In genomic region chr15:63512148-63512547, GRCh38 we compare ENCODE assay signal across 23 cellular contexts. TPM values are rescaled to one million over a fixed set of nuclear protein-coding genes. Genes with fewer than 3 reads are reported as not detected.
DNase-seq lines count a peak whose midpoint lies in the region; ATAC-seq and TF ChIP-seq lines count a peak whose summit lies in the region.
"Had no signal": no experiment of that assay in that cellular context is flagged by ENCODE, and none has a peak within 500 bp of the region (broad histone marks: within the 10 kb centered on the region; RNA-seq: fewer than 3 reads in every experiment).

No MANE protein-coding gene starts in this region.

- no peaks in the 10 kb centered on the region for H3K36me3 ChIP-seq in CD8-positive, alpha-beta T cell (ENCODE audit: insufficient read depth, low read length)
- H3K36me3 ChIP-seq in A673 (ENCODE audit: insufficient read depth, low read length, poor library complexity, severe bottlenecking): no peaks in the 10 kb centered on the region
- H3K36me3 ChIP-seq: breast epithelium, heart left ventricle, left ventricle myocardium inferior, right atrium auricular region had no signal

- ATAC-seq in activated CD8-positive, alpha-beta T cell treated with anti-CD3 and anti-CD28 coated beads for 36 hours: no peak
- ATAC-seq in activated CD8-positive, alpha-beta T cell treated with anti-CD3 and anti-CD28 coated beads, Interleukin-2, amount 10 ng/mL, durations not matched to agents 7 days and 5 days: no peak
- no peak for ATAC-seq in CD8-positive, alpha-beta T cell
- no peak for ATAC-seq in natural killer cell treated with Interleukin-12 subunit alpha and Interleukin-12 subunit beta and Interleukin-15 and Interleukin-18, amount 100 ng/mL, for 72 hours
- ATAC-seq: heart left ventricle had no signal

- TF ChIP-seq CTCF in activated CD8-positive, alpha-beta T cell treated with anti-CD3 and anti-CD28 coated beads for 36 hours (IDR thresholded peaks at IDR 0.05): no peak
- no peak for TF ChIP-seq CTCF in CD8-positive, alpha-beta T cell (IDR thresholded peaks at IDR 0.05)
- no peak for TF ChIP-seq CTCF in A673 (conservative IDR thresholded peaks at IDR 0.05; ENCODE audit: low read depth, low read length)

- H3K4me1 ChIP-seq in CD8-positive, alpha-beta T cell (ENCODE audit: insufficient read depth, low read length): peaks cover 96% of the 10 kb centered on the region
- peaks cover 73% of the 10 kb centered on the region for H3K4me1 ChIP-seq in A673 (ENCODE audit: insufficient read depth, low read length, poor library complexity, severe bottlenecking)

- H3K27me3 ChIP-seq in CD8-positive, alpha-beta T cell (ENCODE audit: insufficient read depth, low read length): no peaks in the 10 kb centered on the region
- no peaks in the 10 kb centered on the region for H3K27me3 ChIP-seq in A673 (replicated peaks; ENCODE audit: insufficient read depth, low read depth, low read length, poor library complexity)
- H3K27me3 ChIP-seq: breast epithelium, heart left ventricle, right atrium auricular region, testis had no signal

- intact Hi-C loops in activated CD8-positive, alpha-beta T cell treated with anti-CD3 and anti-CD28 coated beads for 36 hours (cut with micrococcal nuclease): no loop called here
- intact Hi-C loops in CD8-positive, alpha-beta T cell (cut with DNase I, micrococcal nuclease): no loop called here
- intact Hi-C loops in A673 (cut with micrococcal nuclease; ENCODE audit: unreplicated experiment): no loop called here

- peak overlapping the region; percentile 31 for H3K4me3 Mint-ChIP-seq in activated CD8-positive, alpha-beta T cell treated with anti-CD3 and anti-CD28 coated beads for 36 hours
- no peak overlapping the region for H3K4me3 Mint-ChIP-seq in activated CD8-positive, alpha-beta T cell treated with anti-CD3 and anti-CD28 coated beads, Interleukin-2, amount 10 ng/mL, durations not matched to agents 7 days and 5 days
- peak overlapping the region; percentile 32 for H3K4me3 Mint-ChIP-seq in CD8-positive, alpha-beta T cell
- peak overlapping the region; percentile 2 for H3K4me3 Mint-ChIP-seq in activated naive CD8-positive, alpha-beta T cell treated with anti-CD3 and anti-CD28 coated beads for 36 hours
- no peak overlapping the region for H3K4me3 Mint-ChIP-seq in natural killer cell treated with Interleukin-12 subunit alpha and Interleukin-12 subunit beta and Interleukin-15 and Interleukin-18, amount 100 ng/mL, for 72 hours

- CTCF ChIA-PET in activated CD8-positive, alpha-beta T cell treated with anti-CD3 and anti-CD28 coated beads for 36 hours (lab: Charles Lee): interaction anchor here (0.7 to 5.1 kb wide), 4 partner anchors 18 to 1416 kb away, joined by 3 to 26 read pairs (median 4); no protein-coding TSS in a partner anchor
- CTCF ChIA-PET in activated CD8-positive, alpha-beta T cell treated with anti-CD3 and anti-CD28 coated beads, Interleukin-2, amount 10 ng/mL, durations not matched to agents 7 days and 5 days (lab: Charles Lee): no interaction called here
- CTCF ChIA-PET in CD8-positive, alpha-beta T cell (lab: Charles Lee): interaction anchor here (0.6 to 2.1 kb wide), 3 partner anchors 17 to 45 kb away, joined by 3 to 10 read pairs (median 3); no protein-coding TSS in a partner anchor
- CTCF ChIA-PET in A673 (lab: Charles Lee): no interaction called here

- H3K27ac ChIP-seq in CD8-positive, alpha-beta T cell (ENCODE audit: low read depth, low read length): no peak overlapping the region
- H3K27ac ChIP-seq in A673 (ENCODE audit: low read depth, low read length, poor library complexity, severe bottlenecking): no peak overlapping the region
- H3K27ac ChIP-seq: breast epithelium, heart left ventricle, left ventricle myocardium inferior, right atrium auricular region, SK-N-MC had no signal

- peaks cover 90% of the 10 kb centered on the region for H3K4me1 Mint-ChIP-seq in activated CD8-positive, alpha-beta T cell treated with anti-CD3 and anti-CD28 coated beads for 36 hours (ENCODE audit: low read depth)
- H3K4me1 Mint-ChIP-seq in activated CD8-positive, alpha-beta T cell treated with anti-CD3 and anti-CD28 coated beads, Interleukin-2, amount 10 ng/mL, durations not matched to agents 7 days and 5 days (ENCODE audit: low read depth): peaks cover 81% of the 10 kb centered on the region
- peaks cover 90% of the 10 kb centered on the region for H3K4me1 Mint-ChIP-seq in CD8-positive, alpha-beta T cell (ENCODE audit: low read depth)
- H3K4me1 Mint-ChIP-seq in activated naive CD8-positive, alpha-beta T cell treated with anti-CD3 and anti-CD28 coated beads for 36 hours: peaks cover 76% of the 10 kb centered on the region
- peaks cover 56 to 77% of the 10 kb centered on the region in 2 donors for H3K4me1 Mint-ChIP-seq in natural killer cell treated with Interleukin-12 subunit alpha and Interleukin-12 subunit beta and Interleukin-15 and Interleukin-18, amount 100 ng/mL, for 72 hours (ENCODE audit: low read depth in 2 of 2)

- H3K27me3 Mint-ChIP-seq in activated CD8-positive, alpha-beta T cell treated with anti-CD3 and anti-CD28 coated beads for 36 hours: no peaks in the 10 kb centered on the region
- H3K27me3 Mint-ChIP-seq in activated CD8-positive, alpha-beta T cell treated with anti-CD3 and anti-CD28 coated beads, Interleukin-2, amount 10 ng/mL, durations not matched to agents 7 days and 5 days (ENCODE audit: low read depth): no peaks in the 10 kb centered on the region
- no peaks in the 10 kb centered on the region for H3K27me3 Mint-ChIP-seq in CD8-positive, alpha-beta T cell (ENCODE audit: low read depth)
- H3K27me3 Mint-ChIP-seq in activated naive CD8-positive, alpha-beta T cell treated with anti-CD3 and anti-CD28 coated beads for 36 hours: no peaks in the 10 kb centered on the region
- no peaks in the 10 kb centered on the region for H3K27me3 Mint-ChIP-seq in natural killer cell treated with Interleukin-12 subunit alpha and Interleukin-12 subunit beta and Interleukin-15 and Interleukin-18, amount 100 ng/mL, for 72 hours

- BruUV-seq in A673 (replicated peaks; lab: Mats Ljungman, UMichigan): no TSS peak

- no peaks in the 10 kb centered on the region for H3K9me3 ChIP-seq in CD8-positive, alpha-beta T cell (ENCODE audit: low read length)
- H3K9me3 ChIP-seq in A673 (ENCODE audit: low read depth, low read length, poor library complexity, severe bottlenecking): no peaks in the 10 kb centered on the region
- H3K9me3 ChIP-seq: breast epithelium, heart left ventricle, left ventricle myocardium inferior, right atrium auricular region, testis had no signal

- no peaks in the 10 kb centered on the region for H3K9me3 Mint-ChIP-seq in activated CD8-positive, alpha-beta T cell treated with anti-CD3 and anti-CD28 coated beads for 36 hours
- no peaks in the 10 kb centered on the region for H3K9me3 Mint-ChIP-seq in activated CD8-positive, alpha-beta T cell treated with anti-CD3 and anti-CD28 coated beads, Interleukin-2, amount 10 ng/mL, durations not matched to agents 7 days and 5 days (ENCODE audit: insufficient read depth)
- no peaks in the 10 kb centered on the region for H3K9me3 Mint-ChIP-seq in CD8-positive, alpha-beta T cell
- H3K9me3 Mint-ChIP-seq in activated naive CD8-positive, alpha-beta T cell treated with anti-CD3 and anti-CD28 coated beads for 36 hours: peaks cover 4% of the 10 kb centered on the region
- no peaks in the 10 kb centered on the region for H3K9me3 Mint-ChIP-seq in natural killer cell treated with Interleukin-12 subunit alpha and Interleukin-12 subunit beta and Interleukin-15 and Interleukin-18, amount 100 ng/mL, for 72 hours

- no peaks in the 10 kb centered on the region for H3K36me3 Mint-ChIP-seq in activated CD8-positive, alpha-beta T cell treated with anti-CD3 and anti-CD28 coated beads for 36 hours (ENCODE audit: low read depth)
- peaks cover 3% of the 10 kb centered on the region for H3K36me3 Mint-ChIP-seq in activated CD8-positive, alpha-beta T cell treated with anti-CD3 and anti-CD28 coated beads, Interleukin-2, amount 10 ng/mL, durations not matched to agents 7 days and 5 days (ENCODE audit: low read depth)
- H3K36me3 Mint-ChIP-seq in CD8-positive, alpha-beta T cell: no peaks in the 10 kb centered on the region
- H3K36me3 Mint-ChIP-seq in activated naive CD8-positive, alpha-beta T cell treated with anti-CD3 and anti-CD28 coated beads for 36 hours: peaks cover 5% of the 10 kb centered on the region
- no peaks in the 10 kb centered on the region for H3K36me3 Mint-ChIP-seq in natural killer cell treated with Interleukin-12 subunit alpha and Interleukin-12 subunit beta and Interleukin-15 and Interleukin-18, amount 100 ng/mL, for 72 hours

- peak overlapping the region; percentile 76 for H3K27ac Mint-ChIP-seq in activated CD8-positive, alpha-beta T cell treated with anti-CD3 and anti-CD28 coated beads for 36 hours
- no peak overlapping the region for H3K27ac Mint-ChIP-seq in activated CD8-positive, alpha-beta T cell treated with anti-CD3 and anti-CD28 coated beads, Interleukin-2, amount 10 ng/mL, durations not matched to agents 7 days and 5 days
- H3K27ac Mint-ChIP-seq in CD8-positive, alpha-beta T cell: peak overlapping the region; percentile 69
- H3K27ac Mint-ChIP-seq in activated naive CD8-positive, alpha-beta T cell treated with anti-CD3 and anti-CD28 coated beads for 36 hours: peak overlapping the region; percentile 78
- peak overlapping the region; percentile 39 to 72 for H3K27ac Mint-ChIP-seq in natural killer cell treated with Interleukin-12 subunit alpha and Interleukin-12 subunit beta and Interleukin-15 and Interleukin-18, amount 100 ng/mL, for 72 hours

- POLR2A ChIA-PET in activated CD8-positive, alpha-beta T cell treated with anti-CD3 and anti-CD28 coated beads for 36 hours (lab: Charles Lee): interaction anchor here (0.6 to 1.2 kb wide), 2 partner anchors 9 to 324 kb away, joined by 3 to 4 read pairs; no protein-coding TSS in a partner anchor
- POLR2A ChIA-PET in activated CD8-positive, alpha-beta T cell treated with anti-CD3 and anti-CD28 coated beads, Interleukin-2, amount 10 ng/mL, durations not matched to agents 7 days and 5 days (lab: Charles Lee): no interaction called here
- POLR2A ChIA-PET in CD8-positive, alpha-beta T cell (lab: Charles Lee): no interaction called here
- POLR2A ChIA-PET in A673 (lab: Charles Lee; ENCODE audit: low non-redundant PET): no interaction called here

- DNase-seq in activated CD8-positive, alpha-beta T cell treated with anti-CD3 and anti-CD28 coated beads for 36 hours: no peak
- DNase-seq in activated CD8-positive, alpha-beta T cell treated with anti-CD3 and anti-CD28 coated beads, Interleukin-2, amount 10 ng/mL, durations not matched to agents 7 days and 5 days: no peak
- DNase-seq in CD8-positive, alpha-beta T cell: no peak
- no peak for DNase-seq in activated naive CD8-positive, alpha-beta T cell treated with anti-CD3 and anti-CD28 coated beads for 36 hours
- DNase-seq in natural killer cell treated with Interleukin-12 subunit alpha and Interleukin-12 subunit beta and Interleukin-15 and Interleukin-18, amount 100 ng/mL, for 72 hours (ENCODE audit: low spot score): no peak
- DNase-seq in GDM1 (lab: John Stamatoyannopoulos, UW): no peak
- DNase-seq in A673 (ENCODE audit: low spot score): no peak
- DNase-seq in globus pallidus (ENCODE audit: low spot score): no peak
- DNase-seq: activated CD4-positive, CD25-positive, alpha-beta regulatory T cell; activated CD8-positive, alpha-beta memory T cell treated with anti-CD3 and anti-CD28 coated beads, Interleukin-2, amount 50 U/mL, for 4 hours; cortex of kidney; DMS79; GOT3; heart left ventricle; left ventricle myocardium inferior; NCI-H1436 treated with DMSO at 0.1 percent for 48 hours; NCI-H526; occipital lobe; RPMI8226; testis had no signal

- H3K4me3 ChIP-seq in CD8-positive, alpha-beta T cell (ENCODE audit: low read depth, low read length): no peak overlapping the region
- H3K4me3 ChIP-seq in A673 (ENCODE audit: low read depth, low read length, poor library complexity, severe bottlenecking): no peak overlapping the region
- H3K4me3 ChIP-seq: breast epithelium, heart left ventricle, left ventricle myocardium inferior, right atrium auricular region, SK-N-MC, testis had no signal

RNA-seq across cellular contexts. Expression of gene USP3, which starts 7.8 kb away (rescaled TPM):
- 10 to 100 TPM; 57.1 to 58.6 TPM for total RNA-seq in activated CD8-positive, alpha-beta T cell treated with anti-CD3 and anti-CD28 coated beads for 36 hours
- 10 to 100 TPM; 48.3 to 49.1 TPM for total RNA-seq in activated CD8-positive, alpha-beta T cell treated with anti-CD3 and anti-CD28 coated beads, Interleukin-2, amount 10 ng/mL, durations not matched to agents 7 days and 5 days
- total RNA-seq in CD8-positive, alpha-beta T cell: 100 to 1,000 TPM; 264 to 275 TPM
- 10 to 100 TPM; 42.2 to 46.0 TPM for total RNA-seq in activated naive CD8-positive, alpha-beta T cell treated with anti-CD3 and anti-CD28 coated beads for 36 hours
- 10 to 100 TPM; 70.0 to 75.3 TPM for total RNA-seq in natural killer cell treated with Interleukin-12 subunit alpha and Interleukin-12 subunit beta and Interleukin-15 and Interleukin-18, amount 100 ng/mL, for 72 hours
- 65.3 and 76.7 TPM in 2 replicates for total RNA-seq in A673 (2021)

Comparison
In these comparisons a context has a peak if more than half of its experiments do, and no peak if none do; other contexts are left out.
1. H3K4me3 Mint-ChIP-seq: peak in activated CD8-positive, alpha-beta T cell treated with anti-CD3 and anti-CD28 coated beads for 36 hours (single experiment), CD8-positive, alpha-beta T cell (single experiment) and activated naive CD8-positive, alpha-beta T cell treated with anti-CD3 and anti-CD28 coated beads for 36 hours (single experiment); none in activated CD8-positive, alpha-beta T cell treated with anti-CD3 and anti-CD28 coated beads, Interleukin-2, amount 10 ng/mL, durations not matched to agents 7 days and 5 days (single experiment) and natural killer cell treated with Interleukin-12 subunit alpha and Interleukin-12 subunit beta and Interleukin-15 and Interleukin-18, amount 100 ng/mL, for 72 hours (single experiment).
2. CTCF ChIA-PET loops: an anchor here in activated CD8-positive, alpha-beta T cell treated with anti-CD3 and anti-CD28 coated beads for 36 hours (0.7 to 5.1 kb wide) and CD8-positive, alpha-beta T cell (0.6 to 2.1 kb wide); none called in activated CD8-positive, alpha-beta T cell treated with anti-CD3 and anti-CD28 coated beads, Interleukin-2, amount 10 ng/mL, durations not matched to agents 7 days and 5 days and A673.